8 cellular contexts compared by ENCODE assay signal in the genomic region with DNA sequence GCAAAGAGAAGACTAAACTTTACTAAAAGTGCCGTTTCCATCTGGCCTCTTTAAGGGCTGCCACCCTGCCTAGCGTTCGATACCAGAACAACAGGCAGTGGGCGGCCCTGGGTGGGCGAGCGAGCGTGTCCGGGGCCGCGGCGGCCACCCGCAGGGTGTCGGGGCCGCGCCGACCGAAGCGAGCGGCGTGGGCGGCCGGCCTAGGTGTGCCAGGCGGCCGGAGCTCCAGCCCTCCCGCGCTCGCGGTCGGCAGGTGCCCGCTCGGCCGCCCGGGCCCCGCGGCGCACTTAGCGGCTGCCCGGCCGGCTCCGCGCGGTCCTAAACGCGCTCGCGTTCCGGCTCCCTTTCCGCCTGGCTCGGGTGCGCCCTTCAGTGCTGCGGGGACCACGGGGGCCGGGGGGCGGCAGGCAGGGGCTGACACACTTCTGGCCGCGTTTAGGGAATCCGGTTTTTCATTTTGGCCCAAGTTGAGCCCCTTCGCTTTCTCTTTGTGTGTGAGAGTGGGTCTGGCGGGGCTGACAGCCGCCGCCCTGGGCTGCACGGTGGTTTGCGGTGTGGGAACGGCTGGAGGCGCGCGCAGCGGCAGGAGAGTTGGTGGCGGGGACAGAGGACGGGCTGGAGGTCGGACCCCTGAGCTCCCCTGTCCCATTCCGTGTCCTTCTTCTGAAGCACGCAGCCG. TPM values are rescaled to one million over a fixed set of nuclear protein-coding genes. Genes with fewer than 3 reads are reported as not detected.
A peak's percentile ranks its signal among the peaks of the same experiment; 100 is the strongest.
DNase-seq lines count a peak whose midpoint lies in the region; ATAC-seq and TF ChIP-seq lines count a peak whose summit lies in the region.

No MANE protein-coding gene starts in this region.

- no peak overlapping the region for H3K27ac ChIP-seq in prostate gland

- peak in 1 of 4 experiments; percentile 13 for TF ChIP-seq CTCF in prostate gland (IDR thresholded peaks at IDR 0.05)

- intact Hi-C loops in activated CD4-positive, alpha-beta T cell treated with anti-CD3 and anti-CD28 coated beads for 36 hours (cut with DNase I, micrococcal nuclease): loop anchor here (5.0 to 10.0 kb wide), 6 partner anchors 376 to 1901 kb away; partner anchors contain the start of genes CRYL1 (in 1 of the 2), IL17D (in 1 of the 2), TNFRSF19 (in 1 of the 2) and XPO4 (in 1 of the 2)
- intact Hi-C loops in left ventricle myocardium superior (cut with micrococcal nuclease) (no loop called here), prostate gland (cut with DNase I) (no loop called here)

- POLR2A ChIA-PET in activated CD4-positive, alpha-beta T cell treated with anti-CD3 and anti-CD28 coated beads for 36 hours (lab: Charles Lee): no interaction called here

- no peak for TF ChIP-seq POLR2A in prostate gland (IDR thresholded peaks at IDR 0.05)

- CTCF ChIA-PET in activated CD4-positive, alpha-beta T cell treated with anti-CD3 and anti-CD28 coated beads for 36 hours (lab: Charles Lee): interaction anchor here (0.6 to 1.5 kb wide), 7 partner anchors 9 to 1456 kb away, joined by 3 to 4 read pairs (median 3); no protein-coding TSS in a partner anchor

- peak; percentile 59 for DNase-seq in activated CD4-positive, alpha-beta T cell treated with anti-CD3 and anti-CD28 coated beads for 36 hours
- no peak for DNase-seq in activated CD4-positive, alpha-beta T cell treated with anti-CD3 and anti-CD28 coated beads for 1 hour
- DNase-seq in NOMO-1 treated with DMSO at 0.1 percent for 48 hours (lab: John Stamatoyannopoulos, UW; ENCODE audit: unreplicated experiment) (peak; percentile 43), left ventricle myocardium superior (peak; percentile 76), prostate gland (ENCODE audit: low spot score) (no peak)

- no peaks in the 10 kb centered on the region for H3K9me3 Mint-ChIP-seq in activated CD4-positive, alpha-beta T cell treated with anti-CD3 and anti-CD28 coated beads for 36 hours (ENCODE audit: low read depth)
- H3K9me3 Mint-ChIP-seq in activated naive CD4-positive, alpha-beta T cell treated with anti-CD3 and anti-CD28 coated beads, Interleukin-2, amount 50 U/mL, for 24 hours: no peaks in the 10 kb centered on the region

- H3K27me3 ChIP-seq in prostate gland (replicated peaks; ENCODE audit: insufficient read depth): peaks cover 13% of the 10 kb centered on the region

- no peaks in the 10 kb centered on the region for H3K36me3 Mint-ChIP-seq in activated CD4-positive, alpha-beta T cell treated with anti-CD3 and anti-CD28 coated beads for 36 hours (ENCODE audit: low read depth)
- no peaks in the 10 kb centered on the region for H3K36me3 Mint-ChIP-seq in activated naive CD4-positive, alpha-beta T cell treated with anti-CD3 and anti-CD28 coated beads, Interleukin-2, amount 50 U/mL, for 24 hours

- peak overlapping the region; percentile 33 for H3K27ac Mint-ChIP-seq in activated CD4-positive, alpha-beta T cell treated with anti-CD3 and anti-CD28 coated beads for 36 hours
- H3K27ac Mint-ChIP-seq in activated naive CD4-positive, alpha-beta T cell treated with anti-CD3 and anti-CD28 coated beads, Interleukin-2, amount 50 U/mL, for 24 hours: no peak overlapping the region

- peaks cover 40% of the 10 kb centered on the region for H3K4me1 Mint-ChIP-seq in activated CD4-positive, alpha-beta T cell treated with anti-CD3 and anti-CD28 coated beads for 36 hours
- H3K4me1 Mint-ChIP-seq in activated naive CD4-positive, alpha-beta T cell treated with anti-CD3 and anti-CD28 coated beads, Interleukin-2, amount 50 U/mL, for 24 hours: peaks cover 40% of the 10 kb centered on the region

- 1% methylated on average over 57 of the region's 74 CpGs for WGBS in prostate gland

- H3K27me3 Mint-ChIP-seq in activated CD4-positive, alpha-beta T cell treated with anti-CD3 and anti-CD28 coated beads for 36 hours: peaks cover 42% of the 10 kb centered on the region
- H3K27me3 Mint-ChIP-seq in activated naive CD4-positive, alpha-beta T cell treated with anti-CD3 and anti-CD28 coated beads, Interleukin-2, amount 50 U/mL, for 24 hours: peaks cover 9% of the 10 kb centered on the region

- H3K9me3 ChIP-seq in prostate gland: no peaks in the 10 kb centered on the region

- ATAC-seq in activated CD4-positive, alpha-beta T cell treated with anti-CD3 and anti-CD28 coated beads for 36 hours: no peak
- ATAC-seq in HG02642 (IDR thresholded peaks at IDR 0.05; ENCODE audit: poor library complexity, unreplicated experiment) (peak; percentile 39), left ventricle myocardium superior (peak; percentile 55), GM18517 (IDR thresholded peaks at IDR 0.05; ENCODE audit: unreplicated experiment) (no peak)

- H3K4me3 ChIP-seq in prostate gland: peak overlapping the region; percentile 38 to 43

- peak overlapping the region; percentile 70 for H3K4me3 Mint-ChIP-seq in activated CD4-positive, alpha-beta T cell treated with anti-CD3 and anti-CD28 coated beads for 36 hours
- peak overlapping the region; percentile 91 for H3K4me3 Mint-ChIP-seq in activated naive CD4-positive, alpha-beta T cell treated with anti-CD3 and anti-CD28 coated beads, Interleukin-2, amount 50 U/mL, for 24 hours

- H3K4me1 ChIP-seq in prostate gland (replicated peaks): no peaks in the 10 kb centered on the region

- H3K36me3 ChIP-seq in prostate gland: no peaks in the 10 kb centered on the region

RNA-seq across cellular contexts. Expression of gene FGF9, which starts 2.9 kb away (rescaled TPM):
- under 1 TPM in 1 of 2 experiments, not detected in 1; 0.19 TPM for total RNA-seq in activated CD4-positive, alpha-beta T cell treated with anti-CD3 and anti-CD28 coated beads for 36 hours
- total RNA-seq in left ventricle myocardium superior: 12.1 TPM
- total RNA-seq in prostate gland: 1 to 10 TPM in 1 of 2 donors, under 1 TPM in 1; 0.14 to 1.6 TPM

Comparison
In these comparisons a context has a peak if more than half of its experiments do, and no peak if none do; other contexts are left out.
1. DNase-seq: peak in activated CD4-positive, alpha-beta T cell treated with anti-CD3 and anti-CD28 coated beads for 36 hours (single experiment), NOMO-1 treated with DMSO at 0.1 percent for 48 hours (single experiment) and left ventricle myocardium superior (single experiment); none in activated CD4-positive, alpha-beta T cell treated with anti-CD3 and anti-CD28 coated beads for 1 hour (single experiment) and prostate gland (single experiment).
2. ATAC-seq: peak in HG02642 (single experiment) and left ventricle myocardium superior (single experiment); none in activated CD4-positive, alpha-beta T cell treated with anti-CD3 and anti-CD28 coated beads for 36 hours (single experiment) and GM18517 (single experiment).
3. intact Hi-C loops: an anchor here in activated CD4-positive, alpha-beta T cell treated with anti-CD3 and anti-CD28 coated beads for 36 hours (5.0 to 10.0 kb wide); none called in left ventricle myocardium superior and prostate gland.